In the genomic region with DNA sequence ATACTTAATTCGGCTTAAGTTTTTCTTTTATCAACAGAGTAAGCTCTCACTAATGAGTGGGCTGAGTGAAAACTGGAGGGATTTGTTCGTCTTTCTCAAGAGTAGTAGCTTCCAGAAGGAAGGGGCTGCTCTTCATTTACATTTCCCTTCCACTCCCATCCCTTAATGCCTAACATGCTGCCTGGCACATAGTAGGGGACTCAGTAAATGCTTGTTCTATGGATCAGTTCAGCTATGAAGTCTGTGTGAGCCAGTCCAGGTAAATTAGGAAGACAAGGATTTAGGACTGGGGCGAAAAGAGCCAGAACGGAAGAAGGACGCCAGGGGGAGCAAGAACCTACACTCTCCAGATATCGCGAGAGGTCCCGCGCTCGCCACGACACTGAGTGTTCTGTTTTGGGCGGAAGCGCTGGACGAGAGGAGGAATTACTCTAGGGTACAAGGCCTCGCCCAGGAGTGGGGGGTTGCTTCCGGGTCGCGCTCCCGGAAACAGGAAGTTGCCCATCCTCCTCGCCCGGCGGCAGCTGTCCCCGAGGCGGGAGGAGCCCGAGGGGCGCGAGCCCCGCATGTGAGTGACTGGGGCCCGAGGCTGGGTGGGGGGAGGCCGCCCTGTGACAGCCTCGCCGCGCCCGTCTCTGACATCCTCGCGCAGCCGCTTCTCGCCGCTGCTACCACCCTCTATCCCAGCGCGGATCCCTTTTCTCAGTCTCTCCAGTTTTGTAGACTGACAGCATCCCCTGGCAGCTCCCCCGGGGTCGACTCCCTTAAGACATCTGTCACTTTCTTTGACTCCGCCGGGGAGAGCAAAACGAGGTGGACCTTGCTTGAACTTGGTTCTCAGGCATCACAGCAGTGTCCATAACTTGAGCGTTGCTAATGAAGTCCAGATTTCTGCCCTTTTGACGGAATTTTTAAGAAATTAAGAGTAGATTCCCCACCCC, we compare ENCODE assay signal across 1 cellular context.
TF ChIP-seq lines count a peak whose summit lies in the region.

A gene with protein sequence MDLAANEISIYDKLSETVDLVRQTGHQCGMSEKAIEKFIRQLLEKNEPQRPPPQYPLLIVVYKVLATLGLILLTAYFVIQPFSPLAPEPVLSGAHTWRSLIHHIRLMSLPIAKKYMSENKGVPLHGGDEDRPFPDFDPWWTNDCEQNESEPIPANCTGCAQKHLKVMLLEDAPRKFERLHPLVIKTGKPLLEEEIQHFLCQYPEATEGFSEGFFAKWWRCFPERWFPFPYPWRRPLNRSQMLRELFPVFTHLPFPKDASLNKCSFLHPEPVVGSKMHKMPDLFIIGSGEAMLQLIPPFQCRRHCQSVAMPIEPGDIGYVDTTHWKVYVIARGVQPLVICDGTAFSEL (plus strand): TSS at position 492 of the 941 bp plus-strand sequence. CDS start 13,493 bp downstream, outside the sequence.

TF ChIP-seq in HepG2, 621 proteins besides CTCF, POLR2A, EP300 and RAD21 (continued from another document):
- TF ChIP-seq, protein P1, sequence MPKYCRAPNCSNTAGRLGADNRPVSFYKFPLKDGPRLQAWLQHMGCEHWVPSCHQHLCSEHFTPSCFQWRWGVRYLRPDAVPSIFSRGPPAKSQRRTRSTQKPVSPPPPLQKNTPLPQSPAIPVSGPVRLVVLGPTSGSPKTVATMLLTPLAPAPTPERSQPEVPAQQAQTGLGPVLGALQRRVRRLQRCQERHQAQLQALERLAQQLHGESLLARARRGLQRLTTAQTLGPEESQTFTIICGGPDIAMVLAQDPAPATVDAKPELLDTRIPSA (CRISPR knock-in tag; IDR thresholded peaks at IDR 0.05; ENCODE audit: borderline replicate concordance), result peak; percentile 95; the same call in 1 of the 2 replicates
- no peak for TF ChIP-seq ZSCAN22 (CRISPR knock-in tag; IDR thresholded peaks at IDR 0.05)
- TF ChIP-seq ZBTB38 (CRISPR knock-in tag; IDR thresholded peaks at IDR 0.05), result peak; percentile 85; the same call in 1 of the 2 replicates
- TF ChIP-seq, protein P2, sequence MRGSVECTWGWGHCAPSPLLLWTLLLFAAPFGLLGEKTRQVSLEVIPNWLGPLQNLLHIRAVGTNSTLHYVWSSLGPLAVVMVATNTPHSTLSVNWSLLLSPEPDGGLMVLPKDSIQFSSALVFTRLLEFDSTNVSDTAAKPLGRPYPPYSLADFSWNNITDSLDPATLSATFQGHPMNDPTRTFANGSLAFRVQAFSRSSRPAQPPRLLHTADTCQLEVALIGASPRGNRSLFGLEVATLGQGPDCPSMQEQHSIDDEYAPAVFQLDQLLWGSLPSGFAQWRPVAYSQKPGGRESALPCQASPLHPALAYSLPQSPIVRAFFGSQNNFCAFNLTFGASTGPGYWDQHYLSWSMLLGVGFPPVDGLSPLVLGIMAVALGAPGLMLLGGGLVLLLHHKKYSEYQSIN (CRISPR knock-in tag; IDR thresholded peaks at IDR 0.05; ENCODE audit: borderline replicate concordance), result no peak
- peak; percentile 94 for TF ChIP-seq SIN3A (IDR thresholded peaks at IDR 0.05; ENCODE audit: borderline replicate concordance, low read depth, low read length)
- no peak for TF ChIP-seq ZNF629 (CRISPR knock-in tag; conservative IDR thresholded peaks at IDR 0.05)
- TF ChIP-seq KMT2A (CRISPR knock-in tag; IDR thresholded peaks at IDR 0.05), result peak; percentile 97
- 0 out of 2 replicates have a peak, but pooled peaks have one; percentile 58 for TF ChIP-seq ZNF546 (CRISPR knock-in tag; conservative IDR thresholded peaks at IDR 0.05)
- TF ChIP-seq, protein P3, sequence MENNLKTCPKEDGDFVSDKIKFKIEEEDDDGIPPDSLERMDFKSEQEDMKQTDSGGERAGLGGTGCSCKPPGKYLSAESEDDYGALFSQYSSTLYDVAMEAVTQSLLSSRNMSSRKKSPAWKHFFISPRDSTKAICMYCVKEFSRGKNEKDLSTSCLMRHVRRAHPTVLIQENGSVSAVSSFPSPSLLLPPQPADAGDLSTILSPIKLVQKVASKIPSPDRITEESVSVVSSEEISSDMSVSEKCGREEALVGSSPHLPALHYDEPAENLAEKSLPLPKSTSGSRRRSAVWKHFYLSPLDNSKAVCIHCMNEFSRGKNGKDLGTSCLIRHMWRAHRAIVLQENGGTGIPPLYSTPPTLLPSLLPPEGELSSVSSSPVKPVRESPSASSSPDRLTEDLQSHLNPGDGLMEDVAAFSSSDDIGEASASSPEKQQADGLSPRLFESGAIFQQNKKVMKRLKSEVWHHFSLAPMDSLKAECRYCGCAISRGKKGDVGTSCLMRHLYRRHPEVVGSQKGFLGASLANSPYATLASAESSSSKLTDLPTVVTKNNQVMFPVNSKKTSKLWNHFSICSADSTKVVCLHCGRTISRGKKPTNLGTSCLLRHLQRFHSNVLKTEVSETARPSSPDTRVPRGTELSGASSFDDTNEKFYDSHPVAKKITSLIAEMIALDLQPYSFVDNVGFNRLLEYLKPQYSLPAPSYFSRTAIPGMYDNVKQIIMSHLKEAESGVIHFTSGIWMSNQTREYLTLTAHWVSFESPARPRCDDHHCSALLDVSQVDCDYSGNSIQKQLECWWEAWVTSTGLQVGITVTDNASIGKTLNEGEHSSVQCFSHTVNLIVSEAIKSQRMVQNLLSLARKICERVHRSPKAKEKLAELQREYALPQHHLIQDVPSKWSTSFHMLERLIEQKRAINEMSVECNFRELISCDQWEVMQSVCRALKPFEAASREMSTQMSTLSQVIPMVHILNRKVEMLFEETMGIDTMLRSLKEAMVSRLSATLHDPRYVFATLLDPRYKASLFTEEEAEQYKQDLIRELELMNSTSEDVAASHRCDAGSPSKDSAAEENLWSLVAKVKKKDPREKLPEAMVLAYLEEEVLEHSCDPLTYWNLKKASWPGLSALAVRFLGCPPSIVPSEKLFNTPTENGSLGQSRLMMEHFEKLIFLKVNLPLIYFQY (CRISPR knock-in tag; IDR thresholded peaks at IDR 0.05; ENCODE audit: borderline replicate concordance), result no peak; the same call in 1 of the 2 replicates
- TF ChIP-seq HMGA1 (CRISPR knock-in tag; conservative IDR thresholded peaks at IDR 0.05), result no peak
- TF ChIP-seq ZNF652 (CRISPR knock-in tag; IDR thresholded peaks at IDR 0.05; ENCODE audit: borderline replicate concordance, low read depth), result peak; percentile 70
- no peak for TF ChIP-seq TAF15 (IDR thresholded peaks at IDR 0.05; ENCODE audit: low read depth, low read length, poor library complexity, severe bottlenecking)
- TF ChIP-seq ZNF747 (CRISPR knock-in tag; IDR thresholded peaks at IDR 0.05; ENCODE audit: borderline replicate concordance), result peak; percentile 90; the same call in 1 of the 2 replicates
- TF ChIP-seq, protein P4, sequence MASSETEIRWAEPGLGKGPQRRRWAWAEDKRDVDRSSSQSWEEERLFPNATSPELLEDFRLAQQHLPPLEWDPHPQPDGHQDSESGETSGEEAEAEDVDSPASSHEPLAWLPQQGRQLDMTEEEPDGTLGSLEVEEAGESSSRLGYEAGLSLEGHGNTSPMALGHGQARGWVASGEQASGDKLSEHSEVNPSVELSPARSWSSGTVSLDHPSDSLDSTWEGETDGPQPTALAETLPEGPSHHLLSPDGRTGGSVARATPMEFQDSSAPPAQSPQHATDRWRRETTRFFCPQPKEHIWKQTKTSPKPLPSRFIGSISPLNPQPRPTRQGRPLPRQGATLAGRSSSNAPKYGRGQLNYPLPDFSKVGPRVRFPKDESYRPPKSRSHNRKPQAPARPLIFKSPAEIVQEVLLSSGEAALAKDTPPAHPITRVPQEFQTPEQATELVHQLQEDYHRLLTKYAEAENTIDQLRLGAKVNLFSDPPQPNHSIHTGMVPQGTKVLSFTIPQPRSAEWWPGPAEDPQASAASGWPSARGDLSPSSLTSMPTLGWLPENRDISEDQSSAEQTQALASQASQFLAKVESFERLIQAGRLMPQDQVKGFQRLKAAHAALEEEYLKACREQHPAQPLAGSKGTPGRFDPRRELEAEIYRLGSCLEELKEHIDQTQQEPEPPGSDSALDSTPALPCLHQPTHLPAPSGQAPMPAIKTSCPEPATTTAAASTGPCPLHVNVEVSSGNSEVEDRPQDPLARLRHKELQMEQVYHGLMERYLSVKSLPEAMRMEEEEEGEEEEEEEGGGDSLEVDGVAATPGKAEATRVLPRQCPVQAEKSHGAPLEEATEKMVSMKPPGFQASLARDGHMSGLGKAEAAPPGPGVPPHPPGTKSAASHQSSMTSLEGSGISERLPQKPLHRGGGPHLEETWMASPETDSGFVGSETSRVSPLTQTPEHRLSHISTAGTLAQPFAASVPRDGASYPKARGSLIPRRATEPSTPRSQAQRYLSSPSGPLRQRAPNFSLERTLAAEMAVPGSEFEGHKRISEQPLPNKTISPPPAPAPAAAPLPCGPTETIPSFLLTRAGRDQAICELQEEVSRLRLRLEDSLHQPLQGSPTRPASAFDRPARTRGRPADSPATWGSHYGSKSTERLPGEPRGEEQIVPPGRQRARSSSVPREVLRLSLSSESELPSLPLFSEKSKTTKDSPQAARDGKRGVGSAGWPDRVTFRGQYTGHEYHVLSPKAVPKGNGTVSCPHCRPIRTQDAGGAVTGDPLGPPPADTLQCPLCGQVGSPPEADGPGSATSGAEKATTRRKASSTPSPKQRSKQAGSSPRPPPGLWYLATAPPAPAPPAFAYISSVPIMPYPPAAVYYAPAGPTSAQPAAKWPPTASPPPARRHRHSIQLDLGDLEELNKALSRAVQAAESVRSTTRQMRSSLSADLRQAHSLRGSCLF (CRISPR knock-in tag; IDR thresholded peaks at IDR 0.05; ENCODE audit: borderline replicate concordance), result no peak
- peak; percentile 95; the same call in 1 of the 2 replicates for TF ChIP-seq ZBTB20 (CRISPR knock-in tag; IDR thresholded peaks at IDR 0.05; ENCODE audit: borderline replicate concordance, low read depth)
- TF ChIP-seq, protein P5, sequence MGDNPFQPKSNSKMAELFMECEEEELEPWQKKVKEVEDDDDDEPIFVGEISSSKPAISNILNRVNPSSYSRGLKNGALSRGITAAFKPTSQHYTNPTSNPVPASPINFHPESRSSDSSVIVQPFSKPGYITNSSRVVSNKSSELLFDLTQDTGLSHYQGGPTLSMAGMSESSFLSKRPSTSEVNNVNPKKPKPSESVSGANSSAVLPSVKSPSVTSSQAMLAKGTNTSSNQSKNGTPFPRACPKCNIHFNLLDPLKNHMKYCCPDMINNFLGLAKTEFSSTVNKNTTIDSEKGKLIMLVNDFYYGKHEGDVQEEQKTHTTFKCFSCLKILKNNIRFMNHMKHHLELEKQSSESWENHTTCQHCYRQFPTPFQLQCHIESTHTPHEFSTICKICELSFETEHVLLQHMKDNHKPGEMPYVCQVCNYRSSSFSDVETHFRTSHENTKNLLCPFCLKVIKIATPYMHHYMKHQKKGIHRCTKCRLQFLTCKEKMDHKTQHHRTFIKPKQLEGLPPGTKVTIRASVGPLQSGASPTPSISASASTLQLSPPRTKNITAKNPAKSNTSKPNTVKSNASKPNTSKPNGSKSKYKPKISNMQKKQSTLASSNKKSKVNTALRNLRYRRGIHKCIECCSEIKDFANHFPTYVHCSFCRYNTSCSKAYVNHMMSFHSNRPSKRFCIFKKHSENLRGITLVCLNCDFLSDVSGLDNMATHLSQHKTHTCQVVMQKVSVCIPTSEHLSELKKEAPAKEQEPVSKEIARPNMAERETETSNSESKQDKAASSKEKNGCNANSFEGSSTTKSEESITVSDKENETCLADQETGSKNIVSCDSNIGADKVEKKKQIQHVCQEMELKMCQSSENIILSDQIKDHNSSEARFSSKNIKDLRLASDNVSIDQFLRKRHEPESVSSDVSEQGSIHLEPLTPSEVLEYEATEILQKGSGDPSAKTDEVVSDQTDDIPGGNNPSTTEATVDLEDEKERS (CRISPR knock-in tag; IDR thresholded peaks at IDR 0.05), result peak; percentile 99
- TF ChIP-seq ZFP82 (CRISPR knock-in tag; IDR thresholded peaks at IDR 0.05; ENCODE audit: borderline replicate concordance), result no peak
- TF ChIP-seq ZNF768 (CRISPR knock-in tag; IDR thresholded peaks at IDR 0.05), result peak; percentile 77
- TF ChIP-seq NONO (IDR thresholded peaks at IDR 0.05), result no peak
- peak; percentile 97; the same call in 1 of the 2 replicates for TF ChIP-seq NONO (CRISPR knock-in tag; conservative IDR thresholded peaks at IDR 0.05)
